In the genomic region with DNA sequence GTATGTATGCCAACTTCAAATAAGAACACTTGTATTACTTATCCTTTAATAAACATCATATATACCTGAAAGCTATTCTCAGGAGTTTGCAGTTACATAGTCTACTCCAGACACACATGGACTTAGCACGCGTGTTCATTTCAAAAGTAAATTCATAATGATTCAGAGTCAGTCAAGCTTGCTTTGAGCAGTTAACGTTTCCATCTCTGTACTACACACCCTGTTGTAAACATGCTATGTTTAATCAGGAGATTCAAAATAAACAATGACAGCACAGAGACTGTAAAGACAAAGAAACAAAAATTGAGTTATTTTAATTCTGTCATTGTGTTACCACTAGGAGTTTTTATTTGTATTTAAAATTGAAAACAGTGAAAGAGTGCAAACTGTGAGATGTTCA, we compare ENCODE assay signal across 27 cellular contexts.
"Had no signal": no experiment of that assay in that cellular context is flagged by ENCODE, and none has a peak within 500 bp of the region (broad histone marks: within the 10 kb centered on the region; RNA-seq: fewer than 3 reads in every experiment).

No MANE protein-coding gene starts in this region.

- H3K4me1 ChIP-seq: ascending aorta, breast epithelium, colonic mucosa, gastrocnemius medialis had no signal

- H3K79me2 ChIP-seq: hepatocyte had no signal

- DNase-seq: activated CD4-positive, alpha-beta memory T cell treated with anti-CD3 and anti-CD28 coated beads for 36 hours; activated CD4-positive, alpha-beta T cell treated with anti-CD3 and anti-CD28 coated beads for 36 hours; activated CD4-positive, alpha-beta T cell treated with anti-CD3 and anti-CD28 coated beads, Interleukin-2, amount 10 ng/mL, durations not matched to agents 24 days and 14 days; activated CD4-positive, CD25-positive, alpha-beta regulatory T cell; activated CD4-positive, CD25-positive, alpha-beta regulatory T cell treated with anti-CD3 and anti-CD28 coated beads, Interleukin-2, amount 50 U/mL, for 72 hours; activated CD8-positive, alpha-beta memory T cell treated with anti-CD3 and anti-CD28 coated beads, Interleukin-2, amount 50 U/mL, for 48 hours; activated gamma-delta T cell; activated naive CD4-positive, alpha-beta T cell; activated naive CD4-positive, alpha-beta T cell treated with anti-CD3 and anti-CD28 coated beads, Interleukin-2, amount 10 ng/mL, durations not matched to agents 7 days and 5 days; activated naive CD8-positive, alpha-beta T cell treated with anti-CD3 and anti-CD28 coated beads, Interleukin-2, amount 10 ng/mL, durations not matched to agents 7 days and 5 days; activated T-cell treated with anti-CD3 and anti-CD28 coated beads for 4 hours; activated T-cell treated with anti-CD3 and anti-CD28 coated beads, Interleukin-2, amount 50 U/mL, for 24 hours; activated T-cell treated with anti-CD3 and anti-CD28 coated beads, Interleukin-2, amount 50 U/mL, for 72 hours; central memory CD4-positive, alpha-beta T cell; cerebellar nuclear complex; colonic mucosa; effector CD8-positive, alpha-beta T cell; foreskin fibroblast; gastrocnemius medialis; heart right ventricle; T-helper 2 cell had no signal

- H3K27ac ChIP-seq: ascending aorta, breast epithelium, cardiac muscle cell, colonic mucosa, gastrocnemius medialis, heart right ventricle, hepatocyte had no signal

- H3K4me3 ChIP-seq: ascending aorta, breast epithelium, cardiac muscle cell, colonic mucosa, gastrocnemius medialis, heart right ventricle, hepatocyte had no signal

- H3K36me3 ChIP-seq: ascending aorta, breast epithelium, cardiac muscle cell, colonic mucosa, gastrocnemius medialis, heart right ventricle had no signal

- H2AFZ ChIP-seq: hepatocyte had no signal

- H3K9me3 ChIP-seq: ascending aorta, breast epithelium, colonic mucosa, gastrocnemius medialis had no signal

- H3K4me2 ChIP-seq: hepatocyte had no signal

- H3K27me3 ChIP-seq: ascending aorta, breast epithelium, cardiac muscle cell, colonic mucosa, gastrocnemius medialis, heart right ventricle, hepatocyte had no signal

- ATAC-seq: activated CD4-positive, alpha-beta T cell treated with anti-CD3 and anti-CD28 coated beads for 36 hours; activated naive CD4-positive, alpha-beta T cell treated with anti-CD3 and anti-CD28 coated beads, Interleukin-2, amount 50 U/mL, for 72 hours; activated T-cell treated with anti-CD3 and anti-CD28 coated beads, Interleukin-2, amount 50 U/mL, for 72 hours; esophagus mucosa; gastrocnemius medialis; heart right ventricle had no signal
